1 cellular context compared by ENCODE assay signal in the genomic region with DNA sequence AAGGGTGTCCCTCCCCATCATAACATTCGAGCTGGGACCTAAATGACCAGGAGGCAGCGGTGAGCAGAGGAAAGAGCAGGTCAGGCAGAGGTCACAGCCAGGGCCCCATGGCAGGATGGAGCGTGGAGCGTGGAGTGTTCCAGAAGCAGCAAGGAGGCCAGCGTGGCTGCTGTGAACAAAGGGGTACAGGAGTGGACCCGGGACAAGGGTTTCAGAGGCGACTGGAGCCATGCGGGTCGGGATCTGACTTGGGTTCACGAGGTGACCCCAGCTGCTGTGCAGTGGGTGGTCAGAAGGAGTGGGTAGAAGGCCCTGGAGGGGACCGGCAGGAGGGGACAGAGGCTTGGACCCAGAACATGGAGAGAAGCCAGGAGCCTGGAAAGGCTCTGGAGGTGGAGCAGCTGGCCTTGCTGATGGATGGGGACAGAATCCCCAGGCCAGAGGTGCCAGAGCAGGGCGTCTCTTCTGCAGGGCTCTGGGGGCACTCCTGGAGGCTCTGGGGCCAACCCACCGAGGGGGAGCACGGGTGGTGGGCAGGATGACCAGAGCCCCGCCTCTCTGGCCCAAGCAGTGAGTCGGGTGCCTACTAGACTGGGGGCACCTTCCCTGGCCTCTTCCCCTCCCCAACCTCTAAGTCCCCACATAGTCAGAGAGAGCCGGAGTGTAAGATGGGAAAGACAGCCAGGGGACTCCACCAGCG.
TF ChIP-seq lines count a peak whose summit lies in the region.

No MANE protein-coding gene starts in this region.

TF ChIP-seq in K562, 482 proteins besides CTCF, POLR2A, EP300 and RAD21:
- TF ChIP-seq FOXP1 (CRISPR knock-in tag; IDR thresholded peaks at IDR 0.05): no peak
- TF ChIP-seq, protein P1, sequence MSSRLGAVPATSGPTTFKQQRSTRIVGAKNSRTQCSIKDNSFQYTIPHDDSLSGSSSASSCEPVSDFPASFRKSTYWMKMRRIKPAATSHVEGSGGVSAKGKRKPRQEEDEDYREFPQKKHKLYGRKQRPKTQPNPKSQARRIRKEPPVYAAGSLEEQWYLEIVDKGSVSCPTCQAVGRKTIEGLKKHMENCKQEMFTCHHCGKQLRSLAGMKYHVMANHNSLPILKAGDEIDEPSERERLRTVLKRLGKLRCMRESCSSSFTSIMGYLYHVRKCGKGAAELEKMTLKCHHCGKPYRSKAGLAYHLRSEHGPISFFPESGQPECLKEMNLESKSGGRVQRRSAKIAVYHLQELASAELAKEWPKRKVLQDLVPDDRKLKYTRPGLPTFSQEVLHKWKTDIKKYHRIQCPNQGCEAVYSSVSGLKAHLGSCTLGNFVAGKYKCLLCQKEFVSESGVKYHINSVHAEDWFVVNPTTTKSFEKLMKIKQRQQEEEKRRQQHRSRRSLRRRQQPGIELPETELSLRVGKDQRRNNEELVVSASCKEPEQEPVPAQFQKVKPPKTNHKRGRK (tag; IDR thresholded peaks at IDR 0.05): no peak
- no peak for TF ChIP-seq SREBF1 (IDR thresholded peaks at IDR 0.05; ENCODE audit: borderline replicate concordance, low read depth, low read length)
- no peak for TF ChIP-seq SPI1 (IDR thresholded peaks at IDR 0.05; ENCODE audit: borderline replicate concordance, low read depth, low read length)
- no peak for TF ChIP-seq PTBP1 (IDR thresholded peaks at IDR 0.05; ENCODE audit: low read depth, low read length)
- TF ChIP-seq, protein P2, sequence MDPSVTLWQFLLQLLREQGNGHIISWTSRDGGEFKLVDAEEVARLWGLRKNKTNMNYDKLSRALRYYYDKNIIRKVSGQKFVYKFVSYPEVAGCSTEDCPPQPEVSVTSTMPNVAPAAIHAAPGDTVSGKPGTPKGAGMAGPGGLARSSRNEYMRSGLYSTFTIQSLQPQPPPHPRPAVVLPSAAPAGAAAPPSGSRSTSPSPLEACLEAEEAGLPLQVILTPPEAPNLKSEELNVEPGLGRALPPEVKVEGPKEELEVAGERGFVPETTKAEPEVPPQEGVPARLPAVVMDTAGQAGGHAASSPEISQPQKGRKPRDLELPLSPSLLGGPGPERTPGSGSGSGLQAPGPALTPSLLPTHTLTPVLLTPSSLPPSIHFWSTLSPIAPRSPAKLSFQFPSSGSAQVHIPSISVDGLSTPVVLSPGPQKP (CRISPR knock-in tag; IDR thresholded peaks at IDR 0.05): no peak
- TF ChIP-seq SOX6 (IDR thresholded peaks at IDR 0.05): no peak
- no peak for TF ChIP-seq TCF7 (IDR thresholded peaks at IDR 0.05; ENCODE audit: borderline replicate concordance)
- TF ChIP-seq CHD2 (IDR thresholded peaks at IDR 0.05; ENCODE audit: low read depth, low read length): no peak
